In the genomic region with DNA sequence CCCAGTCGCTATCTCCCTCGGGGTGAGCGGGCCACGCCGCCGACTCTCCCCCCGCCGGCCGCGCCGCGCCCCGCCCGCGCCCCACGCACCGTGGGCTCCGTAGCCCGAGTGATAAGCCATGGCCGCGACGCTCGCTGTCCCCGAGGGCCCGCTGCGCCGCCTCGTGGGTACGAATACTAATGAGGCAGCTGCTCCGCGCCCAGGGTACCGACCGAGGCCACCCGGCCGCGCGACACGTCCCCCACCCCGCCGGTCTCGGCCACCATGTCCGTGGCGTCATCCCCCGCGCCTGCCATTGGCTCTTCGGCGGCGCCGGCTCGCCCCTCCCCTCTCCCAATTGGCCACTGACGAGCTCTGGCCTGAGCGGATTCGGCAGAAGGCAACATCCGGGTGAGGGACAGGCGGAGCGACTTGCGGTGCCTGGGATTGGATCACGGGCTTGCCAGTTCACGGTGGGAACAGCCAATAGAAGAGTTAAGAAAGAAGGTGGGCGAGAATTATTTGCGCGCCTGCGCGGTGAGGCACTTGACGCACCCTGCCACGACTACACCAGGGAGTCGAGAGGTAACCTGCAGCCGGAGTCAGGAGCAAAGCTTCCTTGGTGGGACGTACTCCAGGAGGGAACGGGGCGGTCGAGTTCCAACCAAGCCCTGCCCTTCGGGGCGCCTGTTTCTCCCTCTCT, we compare ENCODE assay signal across 1 cellular context.
TF ChIP-seq lines count a peak whose summit lies in the region.

A gene with protein sequence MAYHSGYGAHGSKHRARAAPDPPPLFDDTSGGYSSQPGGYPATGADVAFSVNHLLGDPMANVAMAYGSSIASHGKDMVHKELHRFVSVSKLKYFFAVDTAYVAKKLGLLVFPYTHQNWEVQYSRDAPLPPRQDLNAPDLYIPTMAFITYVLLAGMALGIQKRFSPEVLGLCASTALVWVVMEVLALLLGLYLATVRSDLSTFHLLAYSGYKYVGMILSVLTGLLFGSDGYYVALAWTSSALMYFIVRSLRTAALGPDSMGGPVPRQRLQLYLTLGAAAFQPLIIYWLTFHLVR (minus strand): TSS at position 278 of the 682 bp plus-strand sequence. CDS start 158 bp downstream, at position 120.

TF ChIP-seq in HepG2, 621 proteins besides CTCF, POLR2A, EP300 and RAD21 (continued from another document and continues in another):
- TF ChIP-seq, protein P1, sequence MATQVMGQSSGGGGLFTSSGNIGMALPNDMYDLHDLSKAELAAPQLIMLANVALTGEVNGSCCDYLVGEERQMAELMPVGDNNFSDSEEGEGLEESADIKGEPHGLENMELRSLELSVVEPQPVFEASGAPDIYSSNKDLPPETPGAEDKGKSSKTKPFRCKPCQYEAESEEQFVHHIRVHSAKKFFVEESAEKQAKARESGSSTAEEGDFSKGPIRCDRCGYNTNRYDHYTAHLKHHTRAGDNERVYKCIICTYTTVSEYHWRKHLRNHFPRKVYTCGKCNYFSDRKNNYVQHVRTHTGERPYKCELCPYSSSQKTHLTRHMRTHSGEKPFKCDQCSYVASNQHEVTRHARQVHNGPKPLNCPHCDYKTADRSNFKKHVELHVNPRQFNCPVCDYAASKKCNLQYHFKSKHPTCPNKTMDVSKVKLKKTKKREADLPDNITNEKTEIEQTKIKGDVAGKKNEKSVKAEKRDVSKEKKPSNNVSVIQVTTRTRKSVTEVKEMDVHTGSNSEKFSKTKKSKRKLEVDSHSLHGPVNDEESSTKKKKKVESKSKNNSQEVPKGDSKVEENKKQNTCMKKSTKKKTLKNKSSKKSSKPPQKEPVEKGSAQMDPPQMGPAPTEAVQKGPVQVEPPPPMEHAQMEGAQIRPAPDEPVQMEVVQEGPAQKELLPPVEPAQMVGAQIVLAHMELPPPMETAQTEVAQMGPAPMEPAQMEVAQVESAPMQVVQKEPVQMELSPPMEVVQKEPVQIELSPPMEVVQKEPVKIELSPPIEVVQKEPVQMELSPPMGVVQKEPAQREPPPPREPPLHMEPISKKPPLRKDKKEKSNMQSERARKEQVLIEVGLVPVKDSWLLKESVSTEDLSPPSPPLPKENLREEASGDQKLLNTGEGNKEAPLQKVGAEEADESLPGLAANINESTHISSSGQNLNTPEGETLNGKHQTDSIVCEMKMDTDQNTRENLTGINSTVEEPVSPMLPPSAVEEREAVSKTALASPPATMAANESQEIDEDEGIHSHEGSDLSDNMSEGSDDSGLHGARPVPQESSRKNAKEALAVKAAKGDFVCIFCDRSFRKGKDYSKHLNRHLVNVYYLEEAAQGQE (IDR thresholded peaks at IDR 0.05; ENCODE audit: borderline replicate concordance in 1 of 2, low read depth in 1 of 2, low read length in 2 of 2), result peak in 1 of 2 experiments; percentile 47; a peak in 1 of 4 replicates
- TF ChIP-seq ZC3H13 (CRISPR knock-in tag; IDR thresholded peaks at IDR 0.05), result no peak; the same call in 1 of the 2 replicates
- no peak; the same call in 1 of the 2 replicates for TF ChIP-seq ZNF616 (CRISPR knock-in tag; IDR thresholded peaks at IDR 0.05; ENCODE audit: low read depth)
- TF ChIP-seq SMARCE1 (IDR thresholded peaks at IDR 0.05; ENCODE audit: borderline replicate concordance), result no peak
- TF ChIP-seq, protein P2, sequence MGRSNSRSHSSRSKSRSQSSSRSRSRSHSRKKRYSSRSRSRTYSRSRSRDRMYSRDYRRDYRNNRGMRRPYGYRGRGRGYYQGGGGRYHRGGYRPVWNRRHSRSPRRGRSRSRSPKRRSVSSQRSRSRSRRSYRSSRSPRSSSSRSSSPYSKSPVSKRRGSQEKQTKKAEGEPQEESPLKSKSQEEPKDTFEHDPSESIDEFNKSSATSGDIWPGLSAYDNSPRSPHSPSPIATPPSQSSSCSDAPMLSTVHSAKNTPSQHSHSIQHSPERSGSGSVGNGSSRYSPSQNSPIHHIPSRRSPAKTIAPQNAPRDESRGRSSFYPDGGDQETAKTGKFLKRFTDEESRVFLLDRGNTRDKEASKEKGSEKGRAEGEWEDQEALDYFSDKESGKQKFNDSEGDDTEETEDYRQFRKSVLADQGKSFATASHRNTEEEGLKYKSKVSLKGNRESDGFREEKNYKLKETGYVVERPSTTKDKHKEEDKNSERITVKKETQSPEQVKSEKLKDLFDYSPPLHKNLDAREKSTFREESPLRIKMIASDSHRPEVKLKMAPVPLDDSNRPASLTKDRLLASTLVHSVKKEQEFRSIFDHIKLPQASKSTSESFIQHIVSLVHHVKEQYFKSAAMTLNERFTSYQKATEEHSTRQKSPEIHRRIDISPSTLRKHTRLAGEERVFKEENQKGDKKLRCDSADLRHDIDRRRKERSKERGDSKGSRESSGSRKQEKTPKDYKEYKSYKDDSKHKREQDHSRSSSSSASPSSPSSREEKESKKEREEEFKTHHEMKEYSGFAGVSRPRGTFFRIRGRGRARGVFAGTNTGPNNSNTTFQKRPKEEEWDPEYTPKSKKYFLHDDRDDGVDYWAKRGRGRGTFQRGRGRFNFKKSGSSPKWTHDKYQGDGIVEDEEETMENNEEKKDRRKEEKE (IDR thresholded peaks at IDR 0.05), result no peak
- no peak for TF ChIP-seq SP5 (CRISPR knock-in tag; IDR thresholded peaks at IDR 0.05; ENCODE audit: borderline replicate concordance, low read depth)
- TF ChIP-seq SATB2 (CRISPR knock-in tag; IDR thresholded peaks at IDR 0.05), result 0 out of 2 replicates have a peak, but pooled peaks have one; percentile 2
- TF ChIP-seq, protein P3, sequence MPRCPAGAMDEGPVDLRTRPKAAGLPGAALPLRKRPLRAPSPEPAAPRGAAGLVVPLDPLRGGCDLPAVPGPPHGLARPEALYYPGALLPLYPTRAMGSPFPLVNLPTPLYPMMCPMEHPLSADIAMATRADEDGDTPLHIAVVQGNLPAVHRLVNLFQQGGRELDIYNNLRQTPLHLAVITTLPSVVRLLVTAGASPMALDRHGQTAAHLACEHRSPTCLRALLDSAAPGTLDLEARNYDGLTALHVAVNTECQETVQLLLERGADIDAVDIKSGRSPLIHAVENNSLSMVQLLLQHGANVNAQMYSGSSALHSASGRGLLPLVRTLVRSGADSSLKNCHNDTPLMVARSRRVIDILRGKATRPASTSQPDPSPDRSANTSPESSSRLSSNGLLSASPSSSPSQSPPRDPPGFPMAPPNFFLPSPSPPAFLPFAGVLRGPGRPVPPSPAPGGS (CRISPR knock-in tag; IDR thresholded peaks at IDR 0.05), result no peak
- TF ChIP-seq SRF (IDR thresholded peaks at IDR 0.05; ENCODE audit: low read depth, low read length), result no peak
- TF ChIP-seq, protein P4, sequence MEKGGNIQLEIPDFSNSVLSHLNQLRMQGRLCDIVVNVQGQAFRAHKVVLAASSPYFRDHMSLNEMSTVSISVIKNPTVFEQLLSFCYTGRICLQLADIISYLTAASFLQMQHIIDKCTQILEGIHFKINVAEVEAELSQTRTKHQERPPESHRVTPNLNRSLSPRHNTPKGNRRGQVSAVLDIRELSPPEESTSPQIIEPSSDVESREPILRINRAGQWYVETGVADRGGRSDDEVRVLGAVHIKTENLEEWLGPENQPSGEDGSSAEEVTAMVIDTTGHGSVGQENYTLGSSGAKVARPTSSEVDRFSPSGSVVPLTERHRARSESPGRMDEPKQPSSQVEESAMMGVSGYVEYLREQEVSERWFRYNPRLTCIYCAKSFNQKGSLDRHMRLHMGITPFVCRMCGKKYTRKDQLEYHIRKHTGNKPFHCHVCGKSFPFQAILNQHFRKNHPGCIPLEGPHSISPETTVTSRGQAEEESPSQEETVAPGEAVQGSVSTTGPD (CRISPR knock-in tag; IDR thresholded peaks at IDR 0.05), result no peak
- TF ChIP-seq, protein P5, sequence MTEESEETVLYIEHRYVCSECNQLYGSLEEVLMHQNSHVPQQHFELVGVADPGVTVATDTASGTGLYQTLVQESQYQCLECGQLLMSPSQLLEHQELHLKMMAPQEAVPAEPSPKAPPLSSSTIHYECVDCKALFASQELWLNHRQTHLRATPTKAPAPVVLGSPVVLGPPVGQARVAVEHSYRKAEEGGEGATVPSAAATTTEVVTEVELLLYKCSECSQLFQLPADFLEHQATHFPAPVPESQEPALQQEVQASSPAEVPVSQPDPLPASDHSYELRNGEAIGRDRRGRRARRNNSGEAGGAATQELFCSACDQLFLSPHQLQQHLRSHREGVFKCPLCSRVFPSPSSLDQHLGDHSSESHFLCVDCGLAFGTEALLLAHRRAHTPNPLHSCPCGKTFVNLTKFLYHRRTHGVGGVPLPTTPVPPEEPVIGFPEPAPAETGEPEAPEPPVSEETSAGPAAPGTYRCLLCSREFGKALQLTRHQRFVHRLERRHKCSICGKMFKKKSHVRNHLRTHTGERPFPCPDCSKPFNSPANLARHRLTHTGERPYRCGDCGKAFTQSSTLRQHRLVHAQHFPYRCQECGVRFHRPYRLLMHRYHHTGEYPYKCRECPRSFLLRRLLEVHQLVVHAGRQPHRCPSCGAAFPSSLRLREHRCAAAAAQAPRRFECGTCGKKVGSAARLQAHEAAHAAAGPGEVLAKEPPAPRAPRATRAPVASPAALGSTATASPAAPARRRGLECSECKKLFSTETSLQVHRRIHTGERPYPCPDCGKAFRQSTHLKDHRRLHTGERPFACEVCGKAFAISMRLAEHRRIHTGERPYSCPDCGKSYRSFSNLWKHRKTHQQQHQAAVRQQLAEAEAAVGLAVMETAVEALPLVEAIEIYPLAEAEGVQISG (CRISPR knock-in tag; IDR thresholded peaks at IDR 0.05), result peak; percentile 56
- TF ChIP-seq KLF6 (CRISPR knock-in tag; IDR thresholded peaks at IDR 0.05), result peak; percentile 21; the same call in 1 of the 2 replicates
- no peak for TF ChIP-seq SIX1 (CRISPR knock-in tag; IDR thresholded peaks at IDR 0.05; ENCODE audit: borderline replicate concordance)
- TF ChIP-seq POGZ (CRISPR knock-in tag; IDR thresholded peaks at IDR 0.05), result no peak
- no peak for TF ChIP-seq SETDB1 (CRISPR knock-in tag; IDR thresholded peaks at IDR 0.05; ENCODE audit: borderline replicate concordance)
- TF ChIP-seq, protein P6, sequence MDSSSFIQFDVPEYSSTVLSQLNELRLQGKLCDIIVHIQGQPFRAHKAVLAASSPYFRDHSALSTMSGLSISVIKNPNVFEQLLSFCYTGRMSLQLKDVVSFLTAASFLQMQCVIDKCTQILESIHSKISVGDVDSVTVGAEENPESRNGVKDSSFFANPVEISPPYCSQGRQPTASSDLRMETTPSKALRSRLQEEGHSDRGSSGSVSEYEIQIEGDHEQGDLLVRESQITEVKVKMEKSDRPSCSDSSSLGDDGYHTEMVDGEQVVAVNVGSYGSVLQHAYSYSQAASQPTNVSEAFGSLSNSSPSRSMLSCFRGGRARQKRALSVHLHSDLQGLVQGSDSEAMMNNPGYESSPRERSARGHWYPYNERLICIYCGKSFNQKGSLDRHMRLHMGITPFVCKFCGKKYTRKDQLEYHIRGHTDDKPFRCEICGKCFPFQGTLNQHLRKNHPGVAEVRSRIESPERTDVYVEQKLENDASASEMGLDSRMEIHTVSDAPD (CRISPR knock-in tag; IDR thresholded peaks at IDR 0.05), result 0 out of 2 replicates have a peak, but pooled peaks have one; percentile 18
- TF ChIP-seq, protein P7, sequence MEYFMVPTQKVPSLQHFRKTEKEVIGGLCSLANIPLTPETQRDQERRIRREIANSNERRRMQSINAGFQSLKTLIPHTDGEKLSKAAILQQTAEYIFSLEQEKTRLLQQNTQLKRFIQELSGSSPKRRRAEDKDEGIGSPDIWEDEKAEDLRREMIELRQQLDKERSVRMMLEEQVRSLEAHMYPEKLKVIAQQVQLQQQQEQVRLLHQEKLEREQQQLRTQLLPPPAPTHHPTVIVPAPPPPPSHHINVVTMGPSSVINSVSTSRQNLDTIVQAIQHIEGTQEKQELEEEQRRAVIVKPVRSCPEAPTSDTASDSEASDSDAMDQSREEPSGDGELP (IDR thresholded peaks at IDR 0.05; ENCODE audit: borderline replicate concordance, low read depth), result peak; percentile 16; the same call in 1 of the 2 replicates
- TF ChIP-seq GATAD1 (CRISPR knock-in tag; IDR thresholded peaks at IDR 0.05), result peak; percentile 86
- no peak for TF ChIP-seq PLRG1 (conservative IDR thresholded peaks at IDR 0.05)
- TF ChIP-seq, protein P8, sequence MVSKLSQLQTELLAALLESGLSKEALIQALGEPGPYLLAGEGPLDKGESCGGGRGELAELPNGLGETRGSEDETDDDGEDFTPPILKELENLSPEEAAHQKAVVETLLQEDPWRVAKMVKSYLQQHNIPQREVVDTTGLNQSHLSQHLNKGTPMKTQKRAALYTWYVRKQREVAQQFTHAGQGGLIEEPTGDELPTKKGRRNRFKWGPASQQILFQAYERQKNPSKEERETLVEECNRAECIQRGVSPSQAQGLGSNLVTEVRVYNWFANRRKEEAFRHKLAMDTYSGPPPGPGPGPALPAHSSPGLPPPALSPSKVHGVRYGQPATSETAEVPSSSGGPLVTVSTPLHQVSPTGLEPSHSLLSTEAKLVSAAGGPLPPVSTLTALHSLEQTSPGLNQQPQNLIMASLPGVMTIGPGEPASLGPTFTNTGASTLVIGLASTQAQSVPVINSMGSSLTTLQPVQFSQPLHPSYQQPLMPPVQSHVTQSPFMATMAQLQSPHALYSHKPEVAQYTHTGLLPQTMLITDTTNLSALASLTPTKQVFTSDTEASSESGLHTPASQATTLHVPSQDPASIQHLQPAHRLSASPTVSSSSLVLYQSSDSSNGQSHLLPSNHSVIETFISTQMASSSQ (IDR thresholded peaks at IDR 0.05; ENCODE audit: low read depth), result no peak
- TF ChIP-seq, protein P8 (CRISPR knock-in tag; IDR thresholded peaks at IDR 0.05; ENCODE audit: borderline replicate concordance), result no peak; the same call in 1 of the 2 replicates
- no peak for TF ChIP-seq DNMT1 (CRISPR knock-in tag; IDR thresholded peaks at IDR 0.05)
- TF ChIP-seq NKX3-1 (CRISPR knock-in tag; IDR thresholded peaks at IDR 0.05), result peak; percentile 13; the same call in 1 of the 2 replicates
- TF ChIP-seq, protein P9, sequence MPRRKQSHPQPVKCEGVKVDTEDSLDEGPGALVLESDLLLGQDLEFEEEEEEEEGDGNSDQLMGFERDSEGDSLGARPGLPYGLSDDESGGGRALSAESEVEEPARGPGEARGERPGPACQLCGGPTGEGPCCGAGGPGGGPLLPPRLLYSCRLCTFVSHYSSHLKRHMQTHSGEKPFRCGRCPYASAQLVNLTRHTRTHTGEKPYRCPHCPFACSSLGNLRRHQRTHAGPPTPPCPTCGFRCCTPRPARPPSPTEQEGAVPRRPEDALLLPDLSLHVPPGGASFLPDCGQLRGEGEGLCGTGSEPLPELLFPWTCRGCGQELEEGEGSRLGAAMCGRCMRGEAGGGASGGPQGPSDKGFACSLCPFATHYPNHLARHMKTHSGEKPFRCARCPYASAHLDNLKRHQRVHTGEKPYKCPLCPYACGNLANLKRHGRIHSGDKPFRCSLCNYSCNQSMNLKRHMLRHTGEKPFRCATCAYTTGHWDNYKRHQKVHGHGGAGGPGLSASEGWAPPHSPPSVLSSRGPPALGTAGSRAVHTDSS (CRISPR knock-in tag; conservative IDR thresholded peaks at IDR 0.05), result no peak
- peak; percentile 72; the same call in 1 of the 2 replicates for TF ChIP-seq BRD4 (CRISPR knock-in tag; IDR thresholded peaks at IDR 0.05)
- TF ChIP-seq KDM2A (CRISPR knock-in tag; IDR thresholded peaks at IDR 0.05; ENCODE audit: borderline replicate concordance, low read depth), result peak; percentile 43; the same call in 1 of the 2 replicates
- TF ChIP-seq ONECUT2 (CRISPR knock-in tag; IDR thresholded peaks at IDR 0.05), result no peak
- TF ChIP-seq YEATS2 (CRISPR knock-in tag; IDR thresholded peaks at IDR 0.05; ENCODE audit: borderline replicate concordance), result peak; percentile 76; the same call in 1 of the 2 replicates
- TF ChIP-seq GATAD2A (CRISPR knock-in tag; IDR thresholded peaks at IDR 0.05), result no peak; the same call in 1 of the 2 replicates
